Comparison of ENCODE assay signal across 15 cellular contexts in genomic region chr16:54588026-54588425, GRCh38.
DNase-seq lines count a peak whose midpoint lies in the region; ATAC-seq and TF ChIP-seq lines count a peak whose summit lies in the region.
"Had no signal": no experiment of that assay in that cellular context is flagged by ENCODE, and none has a peak within 500 bp of the region (broad histone marks: within the 10 kb centered on the region; RNA-seq: fewer than 3 reads in every experiment).

No MANE protein-coding gene starts in this region.

- intact Hi-C loops in PC-9 (cut with micrococcal nuclease; ENCODE audit: unreplicated experiment) (no loop called here), left colon (cut with DNase I, micrococcal nuclease) (no loop called here), vagina (cut with DNase I) (no loop called here)

- no TSS peak for BruUV-seq in PC-9 (replicated peaks; lab: Mats Ljungman, UMichigan)

- H3K9me2 ChIP-seq in PC-9 (ENCODE audit: insufficient read depth) = no peaks in the 10 kb centered on the region

- no peak overlapping the region for H3K4me2 ChIP-seq in PC-9
- H3K4me2 ChIP-seq: BLaER1 treated with 17β-estradiol and CSF1 and Interleukin-3, amounts not matched to agents 10 nM and 100 nM had no signal

- DNase-seq in DMS153 (lab: John Stamatoyannopoulos, UW) (peak; percentile 6), DMS153 treated with DMSO at 0.1 percent for 48 hours (lab: John Stamatoyannopoulos, UW; ENCODE audit: unreplicated experiment) (no peak), PC-9 (no peak), left colon (no peak), vagina (ENCODE audit: extremely low spot score in 2 of 2) (peak; percentile 34 to 65), AG08396 (ENCODE audit: low spot score) (no peak)
- DNase-seq: AML-193; CD4-positive, CD25-positive, alpha-beta regulatory T cell had no signal

- CTCF ChIA-PET in PC-9 (lab: Charles Lee) = no interaction called here

- H3K9me3 ChIP-seq in PC-9 (ENCODE audit: insufficient read depth, low read depth) (no peaks in the 10 kb centered on the region), vagina (no peaks in the 10 kb centered on the region)
- H3K9me3 ChIP-seq: BLaER1 treated with 17β-estradiol and CSF1 and Interleukin-3, amounts not matched to agents 10 nM and 100 nM had no signal

- TF ChIP-seq CTCF in PC-9 (conservative IDR thresholded peaks at IDR 0.05) (no peak), vagina (IDR thresholded peaks at IDR 0.05) (no peak)

- H3K4me1 ChIP-seq in PC-9 (replicated peaks; ENCODE audit: insufficient read depth) (peaks cover 5% of the 10 kb centered on the region; the same call in 1 of the 2 replicates), vagina (no peaks in the 10 kb centered on the region)
- H3K4me1 ChIP-seq: BLaER1 treated with 17β-estradiol and CSF1 and Interleukin-3, amounts not matched to agents 10 nM and 100 nM had no signal

- no peaks in the 10 kb centered on the region for H3K79me2 ChIP-seq in PC-9 (ENCODE audit: low read depth)

- no peaks in the 10 kb centered on the region for H3K27me3 ChIP-seq in PC-9 (ENCODE audit: insufficient read depth, low read depth)
- H3K27me3 ChIP-seq in vagina = no peaks in the 10 kb centered on the region
- H3K27me3 ChIP-seq: BLaER1 treated with 17β-estradiol and CSF1 and Interleukin-3, amounts not matched to agents 10 nM and 100 nM had no signal

- H3K4me3 ChIP-seq in PC-9 = no peak overlapping the region
- no peak overlapping the region for H3K4me3 ChIP-seq in vagina
- H3K4me3 ChIP-seq: BLaER1 treated with 17β-estradiol and CSF1 and Interleukin-3, amounts not matched to agents 10 nM and 100 nM; K562 had no signal

- H3K27ac ChIP-seq in PC-9 = no peak overlapping the region
- H3K27ac ChIP-seq in vagina = no peak overlapping the region
- H3K27ac ChIP-seq: 22Rv1; BLaER1 treated with 17β-estradiol and CSF1 and Interleukin-3, amounts not matched to agents 10 nM and 100 nM; HL-60 had no signal

- H3K36me3 ChIP-seq in PC-9 (ENCODE audit: low read depth) (no peaks in the 10 kb centered on the region), vagina (no peaks in the 10 kb centered on the region)
- H3K36me3 ChIP-seq: BLaER1 treated with 17β-estradiol and CSF1 and Interleukin-3, amounts not matched to agents 10 nM and 100 nM had no signal

- no peaks in the 10 kb centered on the region for H3F3A ChIP-seq in PC-9 (ENCODE audit: insufficient read depth, low read depth)

- peak; percentile 63 for ATAC-seq in left colon
- no peak for ATAC-seq in GM18505 (IDR thresholded peaks at IDR 0.05; ENCODE audit: unreplicated experiment)
- no peak for ATAC-seq in HG03196 (IDR thresholded peaks at IDR 0.05; ENCODE audit: unreplicated experiment)
- ATAC-seq: HCT116, K562 had no signal

- TF ChIP-seq POLR2A in vagina (IDR thresholded peaks at IDR 0.05) (no peak), GM18505 (IDR thresholded peaks at IDR 0.05; ENCODE audit: borderline replicate concordance, extremely low read depth, insufficient read depth, insufficient read length) (no peak)

- peak overlapping the region; percentile 39; the same call in 1 of the 2 replicates for H2AFZ ChIP-seq in PC-9

- H4K20me1 ChIP-seq in PC-9 (ENCODE audit: insufficient read depth) = no peaks in the 10 kb centered on the region
- H4K20me1 ChIP-seq: BLaER1 treated with 17β-estradiol and CSF1 and Interleukin-3, amounts not matched to agents 10 nM and 100 nM had no signal

- POLR2A ChIA-PET in PC-9 (lab: Charles Lee; ENCODE audit: unreplicated experiment) = no interaction called here

Comparison
In these comparisons a context has a peak if more than half of its experiments do, and no peak if none do; other contexts are left out.
1. DNase-seq: peak in DMS153 (single experiment) and vagina (2 of 2); none in DMS153 treated with DMSO at 0.1 percent for 48 hours (single experiment), PC-9 (0 of 2), left colon (0 of 2) and AG08396 (single experiment).